In genomic region chr6:73941892-73942291, GRCh38 we compare ENCODE assay signal across 31 cellular contexts.
"Had no signal": no experiment of that assay in that cellular context is flagged by ENCODE, and none has a peak within 500 bp of the region (broad histone marks: within the 10 kb centered on the region; RNA-seq: fewer than 3 reads in every experiment).

No MANE protein-coding gene starts in this region.

- H3K9me3 ChIP-seq: psoas muscle, suprapubic skin, testis, tibial artery, transverse colon, upper lobe of right lung, uterus had no signal

- ATAC-seq: natural killer cell; psoas muscle; right cardiac atrium; sciatic nerve; stimulated activated memory B cell treated with anti-CD40 and anti-IgM and Interleukin-4, amounts not matched to agents 10 μg/mL and 1 μg/mL and 100 μg/mL, for 72 hours; stimulated activated naive CD8-positive, alpha-beta T cell treated with anti-CD3 and anti-CD28 coated beads, Interleukin-15, amount 100 ng/mL, for 72 hours; stimulated activated naive CD8-positive, alpha-beta T cell treated with anti-CD3 and anti-CD28 coated beads, Interleukin-15, Interleukin-2, amounts not matched to agents 100 U/mL and 50 U/mL, for 24 hours; upper lobe of right lung had no signal

- H3K27ac ChIP-seq: neural progenitor cell, ovary, parathyroid adenoma, psoas muscle, skin epidermis, spleen, suprapubic skin, testis, tibial artery, transverse colon, upper lobe of right lung, uterus had no signal

- H3K4me2 ChIP-seq: neural progenitor cell, smooth muscle cell had no signal

- H3K4me1 ChIP-seq: neural progenitor cell, parathyroid adenoma, psoas muscle, spleen, testis, transverse colon, upper lobe of right lung, uterus had no signal

- H3K9ac ChIP-seq: neural progenitor cell, parathyroid adenoma had no signal

- H3K79me2 ChIP-seq: parathyroid adenoma had no signal

- H3K27me3 Mint-ChIP-seq: progenitor cell of endocrine pancreas; stimulated activated memory B cell treated with anti-CD40 and anti-IgM and Interleukin-4, amounts not matched to agents 10 μg/mL and 1 μg/mL and 100 μg/mL, for 72 hours; stimulated activated naive CD8-positive, alpha-beta T cell treated with anti-CD3 and anti-CD28 coated beads, Interleukin-15, amount 100 ng/mL, for 72 hours; type B pancreatic cell had no signal

- H3K9me3 Mint-ChIP-seq: neural progenitor cell had no signal

- H2AFZ ChIP-seq: neural progenitor cell, parathyroid adenoma had no signal

- H3K36me3 ChIP-seq: neural progenitor cell, ovary, spleen, suprapubic skin, tibial artery, transverse colon, upper lobe of right lung, uterus had no signal

- H3K27ac Mint-ChIP-seq: natural killer cell; nephron; neural progenitor cell; progenitor cell of endocrine pancreas; stimulated activated memory B cell treated with anti-CD40 and anti-IgM and Interleukin-4, amounts not matched to agents 10 μg/mL and 1 μg/mL and 100 μg/mL, for 72 hours; stimulated activated naive CD8-positive, alpha-beta T cell treated with anti-CD3 and anti-CD28 coated beads, Interleukin-15, amount 100 ng/mL, for 72 hours; type B pancreatic cell had no signal

- H3K4me3 ChIP-seq: neural progenitor cell, ovary, psoas muscle, skin epidermis, smooth muscle cell, spleen, suprapubic skin, testis, tibial artery, transverse colon, upper lobe of right lung, uterus had no signal

- H3K27me3 ChIP-seq: neural progenitor cell, ovary, spleen, suprapubic skin, testis, tibial artery, transverse colon, upper lobe of right lung, uterus had no signal

- DNase-seq: natural killer cell; occipital lobe; ovary; posterior cingulate gyrus; psoas muscle; right cardiac atrium; spleen; stimulated activated CD4-positive, alpha-beta T cell treated with anti-CD3 and anti-CD28 coated beads, Interleukin-12 subunit alpha, Interleukin-12 subunit beta, amount 100 ng/mL, for 4 hours; stimulated activated CD4-positive, alpha-beta T cell treated with anti-CD3 and anti-CD28 coated beads, Interleukin-1b, Interleukin-23, amount 100 ng/mL, for 48 hours; stimulated activated CD4-positive, alpha-beta T cell treated with anti-CD3 and anti-CD28 coated beads, Interleukin-4, amount 100 ng/mL, for 1 hour; stimulated activated CD4-positive, alpha-beta T cell treated with anti-CD3 and anti-CD28 coated beads, Interleukin-4, amount 100 ng/mL, for 4 hours; stimulated activated CD8-positive, alpha-beta memory T cell treated with anti-CD3 and anti-CD28 coated beads, Interleukin-4, amount 100 ng/mL, for 48 hours; stimulated activated naive CD4-positive, alpha-beta T cell; stimulated activated naive CD8-positive, alpha-beta T cell treated with anti-CD3 and anti-CD28 coated beads, Interleukin-15, amount 100 ng/mL, for 72 hours; stimulated activated naive CD8-positive, alpha-beta T cell treated with anti-CD3 and anti-CD28 coated beads, Interleukin-15, Interleukin-2, amounts not matched to agents 100 U/mL and 50 U/mL, for 24 hours; substantia nigra; testis; tibial artery; transverse colon; upper lobe of right lung; uterus had no signal

- H3K4me3 Mint-ChIP-seq: natural killer cell; nephron; neural progenitor cell; stimulated activated memory B cell treated with anti-CD40 and anti-IgM and Interleukin-4, amounts not matched to agents 10 μg/mL and 1 μg/mL and 100 μg/mL, for 72 hours; stimulated activated naive CD8-positive, alpha-beta T cell treated with anti-CD3 and anti-CD28 coated beads, Interleukin-15, amount 100 ng/mL, for 72 hours; type B pancreatic cell had no signal

- H3K4me1 Mint-ChIP-seq: natural killer cell; neural progenitor cell; stimulated activated memory B cell treated with anti-CD40 and anti-IgM and Interleukin-4, amounts not matched to agents 10 μg/mL and 1 μg/mL and 100 μg/mL, for 72 hours; stimulated activated naive CD8-positive, alpha-beta T cell treated with anti-CD3 and anti-CD28 coated beads, Interleukin-15, amount 100 ng/mL, for 72 hours had no signal

- H3K36me3 Mint-ChIP-seq: natural killer cell; neural progenitor cell; stimulated activated memory B cell treated with anti-CD40 and anti-IgM and Interleukin-4, amounts not matched to agents 10 μg/mL and 1 μg/mL and 100 μg/mL, for 72 hours; type B pancreatic cell had no signal
